ENCODE assay signal across 20 cellular contexts in genomic region chr2:71591044-71591443, GRCh38.
DNase-seq lines count a peak whose midpoint lies in the region; ATAC-seq and TF ChIP-seq lines count a peak whose summit lies in the region.
"Had no signal": no experiment of that assay in that cellular context is flagged by ENCODE, and none has a peak within 500 bp of the region (broad histone marks: within the 10 kb centered on the region; RNA-seq: fewer than 3 reads in every experiment).

No MANE protein-coding gene starts in this region.

- CTCF ChIA-PET in activated CD8-positive, alpha-beta T cell treated with anti-CD3 and anti-CD28 coated beads, Interleukin-2, amount 10 ng/mL, durations not matched to agents 7 days and 5 days (lab: Charles Lee): no interaction called here
- CTCF ChIA-PET in activated CD8-positive, alpha-beta T cell treated with anti-CD3 and anti-CD28 coated beads for 36 hours (lab: Charles Lee): no interaction called here

- no peak for TF ChIP-seq CTCF in activated CD8-positive, alpha-beta T cell treated with anti-CD3 and anti-CD28 coated beads for 36 hours (IDR thresholded peaks at IDR 0.05)
- TF ChIP-seq CTCF in nephron progenitor cell (IDR thresholded peaks at IDR 0.05): no peak

- H3K4me3 Mint-ChIP-seq in activated CD8-positive, alpha-beta T cell treated with anti-CD3 and anti-CD28 coated beads, Interleukin-2, amount 10 ng/mL, durations not matched to agents 7 days and 5 days: no peak overlapping the region
- no peak overlapping the region for H3K4me3 Mint-ChIP-seq in activated CD8-positive, alpha-beta T cell treated with anti-CD3 and anti-CD28 coated beads for 36 hours
- H3K4me3 Mint-ChIP-seq in nephron progenitor cell: peak overlapping the region; percentile 4
- H3K4me3 Mint-ChIP-seq: CD14-positive monocyte had no signal

- H3K27ac ChIP-seq in cingulate gyrus (ENCODE audit: low read depth, low read length): peak overlapping the region; percentile 91
- H3K27ac ChIP-seq: RWPE1 had no signal

- intact Hi-C loops in activated CD8-positive, alpha-beta T cell treated with anti-CD3 and anti-CD28 coated beads for 36 hours (cut with micrococcal nuclease): no loop called here

- peaks cover 6% of the 10 kb centered on the region for H3K4me1 Mint-ChIP-seq in activated CD8-positive, alpha-beta T cell treated with anti-CD3 and anti-CD28 coated beads, Interleukin-2, amount 10 ng/mL, durations not matched to agents 7 days and 5 days (ENCODE audit: low read depth)
- no peaks in the 10 kb centered on the region for H3K4me1 Mint-ChIP-seq in activated CD8-positive, alpha-beta T cell treated with anti-CD3 and anti-CD28 coated beads for 36 hours (ENCODE audit: low read depth)
- H3K4me1 Mint-ChIP-seq in nephron progenitor cell: peaks cover 69% of the 10 kb centered on the region

- POLR2A ChIA-PET in activated CD8-positive, alpha-beta T cell treated with anti-CD3 and anti-CD28 coated beads, Interleukin-2, amount 10 ng/mL, durations not matched to agents 7 days and 5 days (lab: Charles Lee): no interaction called here
- POLR2A ChIA-PET in activated CD8-positive, alpha-beta T cell treated with anti-CD3 and anti-CD28 coated beads for 36 hours (lab: Charles Lee): no interaction called here

- H3K27me3 Mint-ChIP-seq in activated CD8-positive, alpha-beta T cell treated with anti-CD3 and anti-CD28 coated beads, Interleukin-2, amount 10 ng/mL, durations not matched to agents 7 days and 5 days (ENCODE audit: low read depth): no peaks in the 10 kb centered on the region
- H3K27me3 Mint-ChIP-seq in activated CD8-positive, alpha-beta T cell treated with anti-CD3 and anti-CD28 coated beads for 36 hours: no peaks in the 10 kb centered on the region
- peaks cover 8% of the 10 kb centered on the region for H3K27me3 Mint-ChIP-seq in nephron progenitor cell (ENCODE audit: low read depth, poor library complexity)

- H3K36me3 Mint-ChIP-seq in activated CD8-positive, alpha-beta T cell treated with anti-CD3 and anti-CD28 coated beads, Interleukin-2, amount 10 ng/mL, durations not matched to agents 7 days and 5 days (ENCODE audit: low read depth): no peaks in the 10 kb centered on the region
- H3K36me3 Mint-ChIP-seq in activated CD8-positive, alpha-beta T cell treated with anti-CD3 and anti-CD28 coated beads for 36 hours (ENCODE audit: low read depth): no peaks in the 10 kb centered on the region
- H3K36me3 Mint-ChIP-seq in nephron progenitor cell (ENCODE audit: low read depth): no peaks in the 10 kb centered on the region

- H3K9me3 Mint-ChIP-seq in activated CD8-positive, alpha-beta T cell treated with anti-CD3 and anti-CD28 coated beads, Interleukin-2, amount 10 ng/mL, durations not matched to agents 7 days and 5 days (ENCODE audit: insufficient read depth): no peaks in the 10 kb centered on the region
- H3K9me3 Mint-ChIP-seq in activated CD8-positive, alpha-beta T cell treated with anti-CD3 and anti-CD28 coated beads for 36 hours: no peaks in the 10 kb centered on the region
- H3K9me3 Mint-ChIP-seq in nephron progenitor cell: no peaks in the 10 kb centered on the region
- H3K9me3 Mint-ChIP-seq: CD14-positive monocyte had no signal

- no peak for DNase-seq in activated CD8-positive, alpha-beta T cell treated with anti-CD3 and anti-CD28 coated beads, Interleukin-2, amount 10 ng/mL, durations not matched to agents 7 days and 5 days
- no peak for DNase-seq in activated CD8-positive, alpha-beta T cell treated with anti-CD3 and anti-CD28 coated beads for 36 hours
- DNase-seq in nephron progenitor cell (no peak), SHP77 treated with DMSO at 0.1 percent for 48 hours (lab: John Stamatoyannopoulos, UW) (no peak), GM19240 (ENCODE audit: insufficient read length, low spot score) (no peak)
- DNase-seq: 8988T, AML-193, DMS53, GDM1, Kasumi-1, MG63, NCI-H1417 treated with DMSO at 0.1 percent for 48 hours, NCI-H187 treated with DMSO at 0.1 percent for 48 hours, NCI-H2107, NCI-H226, NCI-H748 treated with DMSO at 0.1 percent for 48 hours had no signal

- no peak for ATAC-seq in activated CD8-positive, alpha-beta T cell treated with anti-CD3 and anti-CD28 coated beads, Interleukin-2, amount 10 ng/mL, durations not matched to agents 7 days and 5 days
- ATAC-seq in activated CD8-positive, alpha-beta T cell treated with anti-CD3 and anti-CD28 coated beads for 36 hours: no peak
- no peak for ATAC-seq in GM21786 (IDR thresholded peaks at IDR 0.05; ENCODE audit: unreplicated experiment)

- peak overlapping the region; percentile 3 for H3K27ac Mint-ChIP-seq in activated CD8-positive, alpha-beta T cell treated with anti-CD3 and anti-CD28 coated beads, Interleukin-2, amount 10 ng/mL, durations not matched to agents 7 days and 5 days
- H3K27ac Mint-ChIP-seq in activated CD8-positive, alpha-beta T cell treated with anti-CD3 and anti-CD28 coated beads for 36 hours: no peak overlapping the region
- no peak overlapping the region for H3K27ac Mint-ChIP-seq in nephron progenitor cell
